Comparison of ENCODE assay signal across 27 cellular contexts in genomic region chrX:103417370-103417769, GRCh38. TPM values are rescaled to one million over a fixed set of nuclear protein-coding genes. Genes with fewer than 3 reads are reported as not detected.
"Had no signal": no experiment of that assay in that cellular context is flagged by ENCODE, and none has a peak within 500 bp of the region (broad histone marks: within the 10 kb centered on the region; RNA-seq: fewer than 3 reads in every experiment).

No MANE protein-coding gene starts in this region.

- H3K27ac Mint-ChIP-seq: activated B cell treated with CpG ODN at 0.5 μM for 24 hours; activated CD4-positive, alpha-beta T cell treated with anti-CD3 and anti-CD28 coated beads, Interleukin-2, amount 10 ng/mL, durations not matched to agents 24 days and 14 days; activated naive CD4-positive, alpha-beta T cell treated with anti-CD3 and anti-CD28 coated beads, Interleukin-2, amount 10 ng/mL, durations not matched to agents 7 days and 5 days; activated naive CD8-positive, alpha-beta T cell treated with anti-CD3 and anti-CD28 coated beads, Interleukin-2, amount 10 ng/mL, durations not matched to agents 7 days and 5 days; T-helper 17 cell had no signal

- H3K4me3 Mint-ChIP-seq: activated B cell treated with CpG ODN at 0.5 μM for 24 hours; activated CD4-positive, alpha-beta T cell treated with anti-CD3 and anti-CD28 coated beads, Interleukin-2, amount 10 ng/mL, durations not matched to agents 24 days and 14 days; activated naive CD4-positive, alpha-beta T cell treated with anti-CD3 and anti-CD28 coated beads, Interleukin-2, amount 10 ng/mL, durations not matched to agents 7 days and 5 days; activated naive CD8-positive, alpha-beta T cell treated with anti-CD3 and anti-CD28 coated beads, Interleukin-2, amount 10 ng/mL, durations not matched to agents 7 days and 5 days; activated T-cell treated with anti-CD3 and anti-CD28 coated beads, Interleukin-2, amount 50 U/mL, for 4 hours; T-helper 17 cell had no signal

- H3K9me3 Mint-ChIP-seq: activated B cell treated with CpG ODN at 0.5 μM for 24 hours; activated naive CD4-positive, alpha-beta T cell treated with anti-CD3 and anti-CD28 coated beads, Interleukin-2, amount 10 ng/mL, durations not matched to agents 7 days and 5 days; activated naive CD8-positive, alpha-beta T cell treated with anti-CD3 and anti-CD28 coated beads, Interleukin-2, amount 10 ng/mL, durations not matched to agents 7 days and 5 days; activated T-cell treated with anti-CD3 and anti-CD28 coated beads, Interleukin-2, amount 50 U/mL, for 4 hours had no signal

- H3K36me3 ChIP-seq: adrenal gland, breast epithelium had no signal

- FAIRE-seq: K562 had no signal

- H3K4me1 Mint-ChIP-seq: activated B cell treated with CpG ODN at 0.5 μM for 24 hours; activated CD4-positive, alpha-beta T cell treated with anti-CD3 and anti-CD28 coated beads, Interleukin-2, amount 10 ng/mL, durations not matched to agents 24 days and 14 days; T-helper 17 cell had no signal

- ATAC-seq: activated T-cell treated with anti-CD3 and anti-CD28 coated beads, Interleukin-2, amount 50 U/mL, for 4 hours; K562; T-helper 17 cell had no signal

- H3K36me3 Mint-ChIP-seq: activated naive CD4-positive, alpha-beta T cell treated with anti-CD3 and anti-CD28 coated beads, Interleukin-2, amount 10 ng/mL, durations not matched to agents 7 days and 5 days; activated naive CD8-positive, alpha-beta T cell treated with anti-CD3 and anti-CD28 coated beads, Interleukin-2, amount 10 ng/mL, durations not matched to agents 7 days and 5 days had no signal

- H3K4me3 ChIP-seq: adrenal gland, breast epithelium, K562 had no signal

- H3K27me3 Mint-ChIP-seq: activated B cell treated with CpG ODN at 0.5 μM for 24 hours; activated CD4-positive, alpha-beta T cell treated with anti-CD3 and anti-CD28 coated beads, Interleukin-2, amount 10 ng/mL, durations not matched to agents 24 days and 14 days; activated naive CD4-positive, alpha-beta T cell treated with anti-CD3 and anti-CD28 coated beads, Interleukin-2, amount 10 ng/mL, durations not matched to agents 7 days and 5 days had no signal

- H3K4me1 ChIP-seq: adrenal gland, breast epithelium had no signal

- DNase-seq: activated B cell treated with CpG ODN at 0.5 μM for 24 hours; activated CD4-positive, alpha-beta T cell treated with anti-CD3 and anti-CD28 coated beads for 1 hour; activated CD4-positive, alpha-beta T cell treated with anti-CD3 and anti-CD28 coated beads, Interleukin-2, amount 10 ng/mL, durations not matched to agents 24 days and 14 days; activated CD4-positive, alpha-beta T cell treated with anti-CD3 and anti-CD28 coated beads, Interleukin-2, amount 50 U/mL, for 48 hours; activated CD8-positive, alpha-beta memory T cell treated with anti-CD3 and anti-CD28 coated beads for 24 hours; activated effector memory CD4-positive, alpha-beta T cell treated with anti-CD3 and anti-CD28 coated beads, Interleukin-2, amount 50 U/mL, for 16 hours; activated naive CD4-positive, alpha-beta T cell treated with anti-CD3 and anti-CD28 coated beads, Interleukin-2, amount 10 ng/mL, durations not matched to agents 7 days and 5 days; activated naive CD8-positive, alpha-beta T cell treated with anti-CD3 and anti-CD28 coated beads, Interleukin-2, amount 10 ng/mL, durations not matched to agents 7 days and 5 days; activated T-cell treated with anti-CD3 and anti-CD28 coated beads, Interleukin-2, amount 50 U/mL, for 4 hours; adrenal gland; anterior cingulate cortex; central memory CD4-positive, alpha-beta T cell; Karpas-422; NCI-H1105 treated with DMSO at 0.1 percent for 48 hours; NCI-H1436 treated with DMSO at 0.1 percent for 48 hours; NCI-H1930; NCI-H2171; NCI-H2227 treated with DMSO at 0.1 percent for 48 hours; NCI-H446 treated with DMSO at 0.1 percent for 48 hours; NCI-H524 treated with DMSO at 0.1 percent for 48 hours; NCI-H748 treated with DMSO at 0.1 percent for 48 hours; SIG-M5; T-helper 17 cell; T-helper 9 cell had no signal

- H3K27ac ChIP-seq: adrenal gland had no signal

- H3K9me3 ChIP-seq: adrenal gland, breast epithelium had no signal

RNA-seq across cellular contexts. Expression of gene BEX3, which starts 41.0 kb away (rescaled TPM):
- total RNA-seq: OCI-LY7 had no signal
